ENCODE assay signal across 2 cellular contexts in genomic region chr3:39147374-39147709, GRCh38.
A peak's percentile ranks its signal among the peaks of the same experiment; 100 is the strongest.
TF ChIP-seq lines count a peak whose summit lies in the region.

No MANE protein-coding gene starts in this region.

TF ChIP-seq in WTC11, 78 proteins besides CTCF, POLR2A, EP300 and RAD21:
- TF ChIP-seq ZNF317 (CRISPR knock-in tag; IDR thresholded peaks at IDR 0.05; ENCODE audit: borderline replicate concordance, low read depth) = no peak
- no peak for TF ChIP-seq NFE2L1 (CRISPR knock-in tag; IDR thresholded peaks at IDR 0.05)
- no peak for TF ChIP-seq MXD4 (CRISPR knock-in tag; IDR thresholded peaks at IDR 0.05; ENCODE audit: borderline replicate concordance)
- TF ChIP-seq RORB (CRISPR knock-in tag; IDR thresholded peaks at IDR 0.05) = no peak
- TF ChIP-seq ZNF416 (CRISPR knock-in tag; IDR thresholded peaks at IDR 0.05) = no peak
- no peak for TF ChIP-seq ZBTB21 (CRISPR knock-in tag; IDR thresholded peaks at IDR 0.05; ENCODE audit: borderline replicate concordance)

TF ChIP-seq in HepG2, 621 proteins besides CTCF, POLR2A, EP300 and RAD21:
- TF ChIP-seq PAXIP1 (CRISPR knock-in tag; conservative IDR thresholded peaks at IDR 0.05) (0 out of 2 replicates have a peak, but pooled peaks have one; percentile 10), KDM2A (CRISPR knock-in tag; IDR thresholded peaks at IDR 0.05; ENCODE audit: borderline replicate concordance, low read depth) (no peak)
